Comparison of ENCODE assay signal across 12 cellular contexts in genomic region chr5:154830219-154830595, GRCh38. TPM values are rescaled to one million over a fixed set of nuclear protein-coding genes. Genes with fewer than 3 reads are reported as not detected.
A peak's percentile ranks its signal among the peaks of the same experiment; 100 is the strongest.
DNase-seq lines count a peak whose midpoint lies in the region; ATAC-seq and TF ChIP-seq lines count a peak whose summit lies in the region.
"Had no signal": no experiment of that assay in that cellular context is flagged by ENCODE, and none has a peak within 500 bp of the region (broad histone marks: within the 10 kb centered on the region; RNA-seq: fewer than 3 reads in every experiment).

No MANE protein-coding gene starts in this region.

- H3K4me1 ChIP-seq in SJCRH30 (peaks cover 27% of the 10 kb centered on the region), esophagus (ENCODE audit: control insufficient read depth in 2 of 2, insufficient read depth in 2 of 2, low read length in 1 of 2) (peaks cover 0 to 12% of the 10 kb centered on the region in 2 donors)

- peaks cover 36% of the 10 kb centered on the region for H3K4me1 Mint-ChIP-seq in activated CD4-positive, alpha-beta T cell treated with anti-CD3 and anti-CD28 coated beads, Interleukin-2, amount 10 ng/mL, durations not matched to agents 24 days and 14 days
- peaks cover 32% of the 10 kb centered on the region for H3K4me1 Mint-ChIP-seq in stimulated activated effector memory CD8-positive, alpha-beta T cell treated with anti-CD3 and anti-CD28 coated beads, Interleukin-12 subunit alpha, Interleukin-12 subunit beta, amount 100 ng/mL, for 72 hours

- peak overlapping the region; percentile 79 for H3K27ac Mint-ChIP-seq in activated CD4-positive, alpha-beta T cell treated with anti-CD3 and anti-CD28 coated beads, Interleukin-2, amount 10 ng/mL, durations not matched to agents 24 days and 14 days
- peak overlapping the region; percentile 84 for H3K27ac Mint-ChIP-seq in stimulated activated effector memory CD8-positive, alpha-beta T cell treated with anti-CD3 and anti-CD28 coated beads, Interleukin-12 subunit alpha, Interleukin-12 subunit beta, amount 100 ng/mL, for 72 hours
- H3K27ac Mint-ChIP-seq: HFFc6 had no signal

- intact Hi-C loops in activated CD4-positive, alpha-beta T cell treated with anti-CD3 and anti-CD28 coated beads, Interleukin-2, amount 10 ng/mL, durations not matched to agents 24 days and 14 days (cut with micrococcal nuclease) = no loop called here

- no peaks in the 10 kb centered on the region for H3K9me3 Mint-ChIP-seq in activated CD4-positive, alpha-beta T cell treated with anti-CD3 and anti-CD28 coated beads, Interleukin-2, amount 10 ng/mL, durations not matched to agents 24 days and 14 days
- H3K9me3 Mint-ChIP-seq in stimulated activated effector memory CD8-positive, alpha-beta T cell treated with anti-CD3 and anti-CD28 coated beads, Interleukin-12 subunit alpha, Interleukin-12 subunit beta, amount 100 ng/mL, for 72 hours = no peaks in the 10 kb centered on the region
- H3K9me3 Mint-ChIP-seq: HFFc6 had no signal

- TF ChIP-seq CTCF in GM10248 (IDR thresholded peaks at IDR 0.05; ENCODE audit: control extremely low read depth, extremely low read depth, low read depth, missing control alignments) = no peak
- TF ChIP-seq CTCF in GM20000 (IDR thresholded peaks at IDR 0.05; ENCODE audit: extremely low read depth, missing control alignments) = no peak

- H3K27ac ChIP-seq in SJCRH30 = peak overlapping the region; percentile 65
- peak overlapping the region; percentile 75 to 90 for H3K27ac ChIP-seq in esophagus (ENCODE audit: low read depth in 2 of 2, low read length in 1 of 2)

- POLR2A ChIA-PET in GM10248 (lab: Yijun Ruan, JAX) = no interaction called here

- CTCF ChIA-PET in GM10248 (lab: Yijun Ruan, JAX) = interaction anchor here (1.6 kb wide), 1 partner anchor 10 kb away, joined by 3 read pairs; no protein-coding TSS in a partner anchor

- H3K27me3 Mint-ChIP-seq in activated CD4-positive, alpha-beta T cell treated with anti-CD3 and anti-CD28 coated beads, Interleukin-2, amount 10 ng/mL, durations not matched to agents 24 days and 14 days = no peaks in the 10 kb centered on the region

- H3K4me3 ChIP-seq in SJCRH30 = no peak overlapping the region
- no peak overlapping the region for H3K4me3 ChIP-seq in esophagus (ENCODE audit: low read depth in 1 of 2, low read length in 2 of 2)

- DNase-seq in activated CD4-positive, alpha-beta T cell treated with anti-CD3 and anti-CD28 coated beads, Interleukin-2, amount 10 ng/mL, durations not matched to agents 24 days and 14 days = no peak
- no peak for DNase-seq in activated CD4-positive, alpha-beta T cell treated with anti-CD3 and anti-CD28 coated beads for 1 hour
- peak; percentile 84 to 95 for DNase-seq in SJCRH30
- no peak for DNase-seq in stimulated activated effector memory CD8-positive, alpha-beta T cell treated with anti-CD3 and anti-CD28 coated beads, Interleukin-12 subunit alpha, Interleukin-12 subunit beta, amount 100 ng/mL, for 72 hours (ENCODE audit: low spot score in 2 of 2)
- DNase-seq in GM10248 (ENCODE audit: extremely low spot score) = no peak
- DNase-seq in GM20000 (ENCODE audit: low spot score) = no peak
- DNase-seq: aorta, HFFc6, NCI-H187 treated with DMSO at 0.1 percent for 48 hours, nucleus accumbens had no signal

- ATAC-seq in stimulated activated effector memory CD8-positive, alpha-beta T cell treated with anti-CD3 and anti-CD28 coated beads, Interleukin-12 subunit alpha, Interleukin-12 subunit beta, amount 100 ng/mL, for 72 hours = no peak
- ATAC-seq in HG03439 (IDR thresholded peaks at IDR 0.05; ENCODE audit: unreplicated experiment) = no peak

- peaks cover 26% of the 10 kb centered on the region for H3K36me3 Mint-ChIP-seq in activated CD4-positive, alpha-beta T cell treated with anti-CD3 and anti-CD28 coated beads, Interleukin-2, amount 10 ng/mL, durations not matched to agents 24 days and 14 days (ENCODE audit: low read depth)
- peaks cover 22% of the 10 kb centered on the region for H3K36me3 Mint-ChIP-seq in stimulated activated effector memory CD8-positive, alpha-beta T cell treated with anti-CD3 and anti-CD28 coated beads, Interleukin-12 subunit alpha, Interleukin-12 subunit beta, amount 100 ng/mL, for 72 hours

- no peaks in the 10 kb centered on the region for H3K27me3 ChIP-seq in SJCRH30
- H3K27me3 ChIP-seq in esophagus (ENCODE audit: control insufficient read depth in 1 of 2, insufficient read depth in 2 of 2, low read length in 2 of 2) = no peaks in the 10 kb centered on the region

- H3K9me3 ChIP-seq in SJCRH30 (replicated peaks) = no peaks in the 10 kb centered on the region
- no peaks in the 10 kb centered on the region for H3K9me3 ChIP-seq in esophagus (ENCODE audit: control insufficient read depth in 2 of 2, insufficient read depth in 1 of 2, low read depth in 1 of 2, low read length in 1 of 2)

- WGBS in esophagus, 2 donors = 62 to 74% methylated on average over 7 of the region's 7 CpGs

- H3K4me3 Mint-ChIP-seq in activated CD4-positive, alpha-beta T cell treated with anti-CD3 and anti-CD28 coated beads, Interleukin-2, amount 10 ng/mL, durations not matched to agents 24 days and 14 days = peak overlapping the region; percentile 26
- no peak overlapping the region for H3K4me3 Mint-ChIP-seq in stimulated activated effector memory CD8-positive, alpha-beta T cell treated with anti-CD3 and anti-CD28 coated beads, Interleukin-12 subunit alpha, Interleukin-12 subunit beta, amount 100 ng/mL, for 72 hours
- H3K4me3 Mint-ChIP-seq: HFFc6 had no signal

- no peaks in the 10 kb centered on the region for H3K36me3 ChIP-seq in SJCRH30
- peaks cover 6 to 7% of the 10 kb centered on the region in 2 donors for H3K36me3 ChIP-seq in esophagus (ENCODE audit: control insufficient read depth in 2 of 2, insufficient read depth in 2 of 2, low read length in 1 of 2)

RNA-seq across cellular contexts. Expression of gene FAXDC2, which starts 20.2 kb away (rescaled TPM):
- not detected in 2 replicates for total RNA-seq in activated CD4-positive, alpha-beta T cell treated with anti-CD3 and anti-CD28 coated beads, Interleukin-2, amount 10 ng/mL, durations not matched to agents 24 days and 14 days
- 2.6 and 4.2 TPM in 2 replicates for total RNA-seq in SJCRH30 (2014; rRNA removed; shearing (Covaris generic))
- polyA plus RNA-seq in esophagus = 1 to 10 TPM; 2.4 to 6.0 TPM

RNA-seq across cellular contexts. Expression of gene CNOT8, which starts 28.2 kb away (rescaled TPM):
- total RNA-seq in activated CD4-positive, alpha-beta T cell treated with anti-CD3 and anti-CD28 coated beads, Interleukin-2, amount 10 ng/mL, durations not matched to agents 24 days and 14 days = 52.7 and 57.4 TPM in 2 replicates
- total RNA-seq in SJCRH30 (2014; rRNA removed; shearing (Covaris generic)) = 64.4 and 65.5 TPM in 2 replicates
- polyA plus RNA-seq in esophagus = 10 to 100 TPM; 18.1 to 21.2 TPM

Comparison
In these comparisons a context has a peak if more than half of its experiments do, and no peak if none do; other contexts are left out.
1. DNase-seq: peak in SJCRH30 (2 of 2); none in activated CD4-positive, alpha-beta T cell treated with anti-CD3 and anti-CD28 coated beads, Interleukin-2, amount 10 ng/mL, durations not matched to agents 24 days and 14 days (single experiment), activated CD4-positive, alpha-beta T cell treated with anti-CD3 and anti-CD28 coated beads for 1 hour (single experiment), stimulated activated effector memory CD8-positive, alpha-beta T cell treated with anti-CD3 and anti-CD28 coated beads, Interleukin-12 subunit alpha, Interleukin-12 subunit beta, amount 100 ng/mL, for 72 hours (0 of 2), GM10248 (single experiment) and GM20000 (single experiment).